In the genomic region with DNA sequence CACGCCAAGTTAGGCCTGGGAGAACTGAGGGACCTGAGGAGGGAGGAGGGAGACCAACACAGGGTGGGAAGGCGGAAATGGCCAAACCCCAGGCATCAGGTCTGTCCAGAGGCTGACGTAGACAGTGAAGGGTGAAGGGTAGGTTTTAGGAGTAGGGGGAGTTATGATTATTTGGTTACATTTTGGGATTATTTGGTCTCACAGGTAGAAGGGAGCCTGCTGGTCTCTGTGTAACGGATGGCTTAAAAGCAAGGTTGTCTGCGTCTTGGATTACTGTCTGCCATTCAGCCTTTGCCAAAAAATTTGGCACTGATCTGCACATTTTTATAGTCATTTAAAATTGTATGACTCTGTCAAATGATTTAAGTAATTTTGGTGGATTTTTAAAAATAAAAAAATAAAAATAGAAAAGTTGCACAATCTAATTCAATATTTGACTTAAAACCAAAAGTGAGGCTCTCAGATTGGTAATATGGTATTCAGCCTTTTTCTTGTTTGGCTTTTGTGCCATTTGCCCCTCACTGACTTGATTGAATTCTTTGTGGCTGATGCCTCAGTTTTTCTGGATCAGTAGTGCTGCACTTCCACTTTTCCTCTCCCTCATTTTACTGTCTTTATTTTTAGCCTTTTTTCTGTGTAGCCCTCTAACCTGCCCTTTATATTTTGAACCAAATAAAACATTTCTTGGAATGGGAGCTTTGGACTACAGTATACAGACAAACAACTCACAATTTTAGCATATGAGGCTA, we compare ENCODE assay signal across 1 cellular context.
TF ChIP-seq lines count a peak whose summit lies in the region.

No MANE protein-coding gene starts in this region.

TF ChIP-seq in HepG2, 621 proteins besides CTCF, POLR2A, EP300 and RAD21 (continued from another document and continues in another):
- TF ChIP-seq E2F5 (CRISPR knock-in tag; conservative IDR thresholded peaks at IDR 0.05), result no peak
- no peak for TF ChIP-seq PHF21A (CRISPR knock-in tag; IDR thresholded peaks at IDR 0.05)
- TF ChIP-seq HMG20B (CRISPR knock-in tag; conservative IDR thresholded peaks at IDR 0.05), result no peak
- no peak for TF ChIP-seq ZNF234 (CRISPR knock-in tag; conservative IDR thresholded peaks at IDR 0.05)
- TF ChIP-seq ATF7-NPFF (CRISPR knock-in tag; IDR thresholded peaks at IDR 0.05; ENCODE audit: low read depth), result no peak
- no peak for TF ChIP-seq ZFY (CRISPR knock-in tag; IDR thresholded peaks at IDR 0.05)
- no peak for TF ChIP-seq ZNF552 (CRISPR knock-in tag; IDR thresholded peaks at IDR 0.05; ENCODE audit: borderline replicate concordance)
- no peak for TF ChIP-seq ZNF431 (CRISPR knock-in tag; IDR thresholded peaks at IDR 0.05; ENCODE audit: borderline replicate concordance, low read depth)
- TF ChIP-seq, protein P1, sequence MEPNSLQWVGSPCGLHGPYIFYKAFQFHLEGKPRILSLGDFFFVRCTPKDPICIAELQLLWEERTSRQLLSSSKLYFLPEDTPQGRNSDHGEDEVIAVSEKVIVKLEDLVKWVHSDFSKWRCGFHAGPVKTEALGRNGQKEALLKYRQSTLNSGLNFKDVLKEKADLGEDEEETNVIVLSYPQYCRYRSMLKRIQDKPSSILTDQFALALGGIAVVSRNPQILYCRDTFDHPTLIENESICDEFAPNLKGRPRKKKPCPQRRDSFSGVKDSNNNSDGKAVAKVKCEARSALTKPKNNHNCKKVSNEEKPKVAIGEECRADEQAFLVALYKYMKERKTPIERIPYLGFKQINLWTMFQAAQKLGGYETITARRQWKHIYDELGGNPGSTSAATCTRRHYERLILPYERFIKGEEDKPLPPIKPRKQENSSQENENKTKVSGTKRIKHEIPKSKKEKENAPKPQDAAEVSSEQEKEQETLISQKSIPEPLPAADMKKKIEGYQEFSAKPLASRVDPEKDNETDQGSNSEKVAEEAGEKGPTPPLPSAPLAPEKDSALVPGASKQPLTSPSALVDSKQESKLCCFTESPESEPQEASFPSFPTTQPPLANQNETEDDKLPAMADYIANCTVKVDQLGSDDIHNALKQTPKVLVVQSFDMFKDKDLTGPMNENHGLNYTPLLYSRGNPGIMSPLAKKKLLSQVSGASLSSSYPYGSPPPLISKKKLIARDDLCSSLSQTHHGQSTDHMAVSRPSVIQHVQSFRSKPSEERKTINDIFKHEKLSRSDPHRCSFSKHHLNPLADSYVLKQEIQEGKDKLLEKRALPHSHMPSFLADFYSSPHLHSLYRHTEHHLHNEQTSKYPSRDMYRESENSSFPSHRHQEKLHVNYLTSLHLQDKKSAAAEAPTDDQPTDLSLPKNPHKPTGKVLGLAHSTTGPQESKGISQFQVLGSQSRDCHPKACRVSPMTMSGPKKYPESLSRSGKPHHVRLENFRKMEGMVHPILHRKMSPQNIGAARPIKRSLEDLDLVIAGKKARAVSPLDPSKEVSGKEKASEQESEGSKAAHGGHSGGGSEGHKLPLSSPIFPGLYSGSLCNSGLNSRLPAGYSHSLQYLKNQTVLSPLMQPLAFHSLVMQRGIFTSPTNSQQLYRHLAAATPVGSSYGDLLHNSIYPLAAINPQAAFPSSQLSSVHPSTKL (CRISPR knock-in tag; IDR thresholded peaks at IDR 0.05), result no peak
- TF ChIP-seq ELK4 (CRISPR knock-in tag; IDR thresholded peaks at IDR 0.05; ENCODE audit: borderline replicate concordance), result no peak
- TF ChIP-seq TFAP4 (IDR thresholded peaks at IDR 0.05; ENCODE audit: borderline replicate concordance, low read depth), result no peak
- no peak for TF ChIP-seq ZNF589 (CRISPR knock-in tag; conservative IDR thresholded peaks at IDR 0.05)
- TF ChIP-seq CEBPG (CRISPR knock-in tag; IDR thresholded peaks at IDR 0.05), result 0 out of 2 replicates have a peak, but pooled peaks have one; percentile 5
- TF ChIP-seq, protein P2, sequence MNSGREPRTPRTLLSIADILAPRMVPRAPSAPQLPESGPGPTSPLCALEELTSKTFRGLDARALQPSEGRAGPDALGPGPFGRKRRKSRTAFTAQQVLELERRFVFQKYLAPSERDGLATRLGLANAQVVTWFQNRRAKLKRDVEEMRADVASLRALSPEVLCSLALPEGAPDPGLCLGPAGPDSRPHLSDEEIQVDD (CRISPR knock-in tag; IDR thresholded peaks at IDR 0.05; ENCODE audit: borderline replicate concordance), result no peak
- TF ChIP-seq ZNF34 (CRISPR knock-in tag; IDR thresholded peaks at IDR 0.05; ENCODE audit: borderline replicate concordance), result no peak
- peak; percentile 37; the same call in 1 of the 2 replicates for TF ChIP-seq ELF1 (CRISPR knock-in tag; IDR thresholded peaks at IDR 0.05)
- TF ChIP-seq NCOR1 (IDR thresholded peaks at IDR 0.05; ENCODE audit: borderline replicate concordance, low read length), result no peak
- TF ChIP-seq ZFAT (CRISPR knock-in tag; conservative IDR thresholded peaks at IDR 0.05), result no peak
- TF ChIP-seq POLR2AphosphoS5 (IDR thresholded peaks at IDR 0.05; ENCODE audit: low read depth, low read length), result peak; percentile 53; the same call in 1 of the 2 replicates
- TF ChIP-seq ZNF33B (CRISPR knock-in tag; IDR thresholded peaks at IDR 0.05), result 0 out of 2 replicates have a peak, but pooled peaks have one; percentile 11
- TF ChIP-seq ELF3 (CRISPR knock-in tag; IDR thresholded peaks at IDR 0.05), result 0 out of 2 replicates have a peak, but pooled peaks have one; percentile 23
- TF ChIP-seq ZFP36 (IDR thresholded peaks at IDR 0.05; ENCODE audit: borderline replicate concordance, low read depth, low read length, partially characterized antibody), result no peak
- TF ChIP-seq, protein P3, sequence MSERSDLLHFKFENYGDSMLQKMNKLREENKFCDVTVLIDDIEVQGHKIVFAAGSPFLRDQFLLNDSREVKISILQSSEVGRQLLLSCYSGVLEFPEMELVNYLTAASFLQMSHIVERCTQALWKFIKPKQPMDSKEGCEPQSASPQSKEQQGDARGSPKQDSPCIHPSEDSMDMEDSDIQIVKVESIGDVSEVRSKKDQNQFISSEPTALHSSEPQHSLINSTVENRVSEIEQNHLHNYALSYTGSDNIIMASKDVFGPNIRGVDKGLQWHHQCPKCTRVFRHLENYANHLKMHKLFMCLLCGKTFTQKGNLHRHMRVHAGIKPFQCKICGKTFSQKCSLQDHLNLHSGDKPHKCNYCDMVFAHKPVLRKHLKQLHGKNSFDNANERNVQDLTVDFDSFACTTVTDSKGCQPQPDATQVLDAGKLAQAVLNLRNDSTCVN (CRISPR knock-in tag; IDR thresholded peaks at IDR 0.05; ENCODE audit: borderline replicate concordance), result no peak
- TF ChIP-seq, protein P4, sequence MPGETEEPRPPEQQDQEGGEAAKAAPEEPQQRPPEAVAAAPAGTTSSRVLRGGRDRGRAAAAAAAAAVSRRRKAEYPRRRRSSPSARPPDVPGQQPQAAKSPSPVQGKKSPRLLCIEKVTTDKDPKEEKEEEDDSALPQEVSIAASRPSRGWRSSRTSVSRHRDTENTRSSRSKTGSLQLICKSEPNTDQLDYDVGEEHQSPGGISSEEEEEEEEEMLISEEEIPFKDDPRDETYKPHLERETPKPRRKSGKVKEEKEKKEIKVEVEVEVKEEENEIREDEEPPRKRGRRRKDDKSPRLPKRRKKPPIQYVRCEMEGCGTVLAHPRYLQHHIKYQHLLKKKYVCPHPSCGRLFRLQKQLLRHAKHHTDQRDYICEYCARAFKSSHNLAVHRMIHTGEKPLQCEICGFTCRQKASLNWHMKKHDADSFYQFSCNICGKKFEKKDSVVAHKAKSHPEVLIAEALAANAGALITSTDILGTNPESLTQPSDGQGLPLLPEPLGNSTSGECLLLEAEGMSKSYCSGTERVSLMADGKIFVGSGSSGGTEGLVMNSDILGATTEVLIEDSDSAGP (CRISPR knock-in tag; IDR thresholded peaks at IDR 0.05; ENCODE audit: borderline replicate concordance), result no peak
- no peak for TF ChIP-seq NPAS2 (CRISPR knock-in tag; IDR thresholded peaks at IDR 0.05; ENCODE audit: borderline replicate concordance)
- no peak for TF ChIP-seq TRAFD1 (CRISPR knock-in tag; IDR thresholded peaks at IDR 0.05; ENCODE audit: borderline replicate concordance)
- TF ChIP-seq CSRNP2 (CRISPR knock-in tag; conservative IDR thresholded peaks at IDR 0.05; ENCODE audit: low read depth), result no peak
- TF ChIP-seq ZC3H13 (CRISPR knock-in tag; IDR thresholded peaks at IDR 0.05), result no peak
- TF ChIP-seq RBFOX2 (IDR thresholded peaks at IDR 0.05; ENCODE audit: low read depth, low read length), result no peak
- TF ChIP-seq, protein P5, sequence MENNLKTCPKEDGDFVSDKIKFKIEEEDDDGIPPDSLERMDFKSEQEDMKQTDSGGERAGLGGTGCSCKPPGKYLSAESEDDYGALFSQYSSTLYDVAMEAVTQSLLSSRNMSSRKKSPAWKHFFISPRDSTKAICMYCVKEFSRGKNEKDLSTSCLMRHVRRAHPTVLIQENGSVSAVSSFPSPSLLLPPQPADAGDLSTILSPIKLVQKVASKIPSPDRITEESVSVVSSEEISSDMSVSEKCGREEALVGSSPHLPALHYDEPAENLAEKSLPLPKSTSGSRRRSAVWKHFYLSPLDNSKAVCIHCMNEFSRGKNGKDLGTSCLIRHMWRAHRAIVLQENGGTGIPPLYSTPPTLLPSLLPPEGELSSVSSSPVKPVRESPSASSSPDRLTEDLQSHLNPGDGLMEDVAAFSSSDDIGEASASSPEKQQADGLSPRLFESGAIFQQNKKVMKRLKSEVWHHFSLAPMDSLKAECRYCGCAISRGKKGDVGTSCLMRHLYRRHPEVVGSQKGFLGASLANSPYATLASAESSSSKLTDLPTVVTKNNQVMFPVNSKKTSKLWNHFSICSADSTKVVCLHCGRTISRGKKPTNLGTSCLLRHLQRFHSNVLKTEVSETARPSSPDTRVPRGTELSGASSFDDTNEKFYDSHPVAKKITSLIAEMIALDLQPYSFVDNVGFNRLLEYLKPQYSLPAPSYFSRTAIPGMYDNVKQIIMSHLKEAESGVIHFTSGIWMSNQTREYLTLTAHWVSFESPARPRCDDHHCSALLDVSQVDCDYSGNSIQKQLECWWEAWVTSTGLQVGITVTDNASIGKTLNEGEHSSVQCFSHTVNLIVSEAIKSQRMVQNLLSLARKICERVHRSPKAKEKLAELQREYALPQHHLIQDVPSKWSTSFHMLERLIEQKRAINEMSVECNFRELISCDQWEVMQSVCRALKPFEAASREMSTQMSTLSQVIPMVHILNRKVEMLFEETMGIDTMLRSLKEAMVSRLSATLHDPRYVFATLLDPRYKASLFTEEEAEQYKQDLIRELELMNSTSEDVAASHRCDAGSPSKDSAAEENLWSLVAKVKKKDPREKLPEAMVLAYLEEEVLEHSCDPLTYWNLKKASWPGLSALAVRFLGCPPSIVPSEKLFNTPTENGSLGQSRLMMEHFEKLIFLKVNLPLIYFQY (CRISPR knock-in tag; IDR thresholded peaks at IDR 0.05; ENCODE audit: borderline replicate concordance), result no peak
- TF ChIP-seq EEA1 (CRISPR knock-in tag; IDR thresholded peaks at IDR 0.05; ENCODE audit: borderline replicate concordance), result no peak
- no peak for TF ChIP-seq ZMYM4 (CRISPR knock-in tag; IDR thresholded peaks at IDR 0.05)
- no peak for TF ChIP-seq HMGA1 (CRISPR knock-in tag; conservative IDR thresholded peaks at IDR 0.05)
- no peak for TF ChIP-seq CENPT (CRISPR knock-in tag; IDR thresholded peaks at IDR 0.05; ENCODE audit: low read depth)
